In the genomic region with DNA sequence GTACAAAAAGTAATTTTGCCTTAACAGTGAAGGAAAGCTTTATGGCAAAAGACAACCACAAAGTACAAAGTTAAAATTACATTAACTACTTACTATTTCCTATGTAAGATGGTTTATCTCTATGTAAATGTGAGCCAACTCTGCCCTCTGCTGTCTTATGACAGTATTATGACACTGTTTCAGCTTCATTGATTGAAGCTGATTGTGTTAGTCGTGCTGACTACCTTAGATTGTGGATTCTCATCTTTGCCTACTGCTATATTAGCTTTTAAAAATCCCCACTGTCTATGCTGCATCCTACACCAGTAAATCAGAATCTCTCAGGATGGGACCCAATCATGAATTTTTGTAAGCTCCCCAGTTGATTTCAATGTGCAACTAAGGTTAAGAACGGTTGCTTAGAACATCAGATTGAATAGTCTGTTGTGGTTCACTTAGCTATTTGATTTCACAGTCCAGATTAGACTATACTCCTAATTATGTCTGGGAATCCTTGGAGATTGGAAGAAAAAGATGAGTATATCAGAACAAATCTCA, we compare ENCODE assay signal across 8 cellular contexts. TPM values are rescaled to one million over a fixed set of nuclear protein-coding genes. Genes with fewer than 3 reads are reported as not detected.
DNase-seq lines count a peak whose midpoint lies in the region; ATAC-seq, FAIRE-seq and TF ChIP-seq lines count a peak whose summit lies in the region.

No MANE protein-coding gene starts in this region.

- in situ Hi-C loops in GM13976 (cut with MboI; ENCODE audit: low sequenced_read_pairs, unreplicated experiment), result no loop called here

- ATAC-seq in pancreas (peak; percentile 64 to 97 (median 94)), GM21526 (IDR thresholded peaks at IDR 0.05; ENCODE audit: low FRiP score, unreplicated experiment) (no peak)

- DNase-seq in COLO668 (lab: John Stamatoyannopoulos, UW; ENCODE audit: unreplicated experiment), result peak; percentile 54
- DNase-seq in GM13976 (ENCODE audit: low spot score), result peak; percentile 55
- DNase-seq in NCI-H1930 (lab: John Stamatoyannopoulos, UW), result peak; percentile 12 to 35
- DNase-seq in fibroblast of peridontal ligament (ENCODE audit: extremely low read depth), result peak; percentile 84
- peak in 2 of 6 donors; percentile 8 to 20 for DNase-seq in pancreas
- no peak for DNase-seq in ecto neural progenitor cell (ENCODE audit: low spot score)

- no peaks in the 10 kb centered on the region for H3K36me3 ChIP-seq in pancreas

- TF ChIP-seq CTCF in GM13976 (IDR thresholded peaks at IDR 0.05; ENCODE audit: borderline replicate concordance, control extremely low read depth, extremely low read depth, insufficient read depth, missing control alignments) (peak; percentile 40), pancreas (IDR thresholded peaks at IDR 0.05) (peak in 3 of 4 donors; percentile 38 to 44 (median 40))

- 41 to 45% methylated on average over 2 of the region's 2 CpGs for WGBS in pancreas, 2 donors

- peak; percentile 82 for FAIRE-seq in TTC549 (lab: Jason Lieb, UNC)
- FAIRE-seq in pancreas (lab: Jason Lieb, UNC), result peak; percentile 29

- no peaks in the 10 kb centered on the region for H3K27me3 ChIP-seq in pancreas

- no peak overlapping the region for H3K4me3 ChIP-seq in pancreas

- no peaks in the 10 kb centered on the region for H3K9me3 ChIP-seq in pancreas

- intact Hi-C loops in pancreas (cut with DNase I), result no loop called here

- H3K27ac ChIP-seq in pancreas, result no peak overlapping the region

- no peaks in the 10 kb centered on the region for H3K4me1 ChIP-seq in pancreas

RNA-seq across cellular contexts. Expression of a gene that starts 12.2 kb away (rescaled TPM):
- total RNA-seq in pancreas, result 1 to 10 TPM in 5 of 6 donors, under 1 TPM in 1; 0.73 to 3.4 (median 2.5) TPM
- 1 to 10 TPM; 5.2 to 6.5 TPM for polyA plus RNA-seq in pancreas

RNA-seq across cellular contexts. Expression of a gene that starts 22.3 kb away (rescaled TPM):
- total RNA-seq in pancreas, result 10 to 100 TPM; 22.7 to 33.2 (median 29.4) TPM
- 10 to 100 TPM; 13.0 to 22.6 TPM for polyA plus RNA-seq in pancreas

RNA-seq across cellular contexts. Expression of a gene that starts 50.6 kb away (rescaled TPM):
- 10 to 100 TPM in 2 of 6 donors, 1 to 10 TPM in 4; 2.6 to 41.9 (median 6.8) TPM for total RNA-seq in pancreas
- polyA plus RNA-seq in pancreas, result 10 to 100 TPM; 14.3 to 19.3 TPM
